ENCODE assay signal across 22 cellular contexts in genomic region chr4:61763682-61764081, GRCh38.
DNase-seq lines count a peak whose midpoint lies in the region; FAIRE-seq and TF ChIP-seq lines count a peak whose summit lies in the region.
"Had no signal": no experiment of that assay in that cellular context is flagged by ENCODE, and none has a peak within 500 bp of the region (broad histone marks: within the 10 kb centered on the region; RNA-seq: fewer than 3 reads in every experiment).

No MANE protein-coding gene starts in this region.

- DNase-seq in chondrocyte (ENCODE audit: low spot score) (no peak), DMS153 (lab: John Stamatoyannopoulos, UW) (no peak), hypothalamus (lab: John Stamatoyannopoulos, UW) (no peak), mesothelial cell of epicardium (ENCODE audit: low spot score in 2 of 2, unreplicated experiment in 2 of 2) (no peak)
- DNase-seq: AML-193; Caco-2; CD4-positive, alpha-beta T cell; DMS79; GDM1; GOT3; H7; KBM-7 had no signal

- H3K9me3 Mint-ChIP-seq in chondrocyte (ENCODE audit: low read depth) (peaks cover 15% of the 10 kb centered on the region), mesothelial cell of epicardium (peaks cover 55% of the 10 kb centered on the region)

- H3K27me3 Mint-ChIP-seq in chondrocyte (ENCODE audit: low read depth) (no peaks in the 10 kb centered on the region), mesothelial cell of epicardium (ENCODE audit: low read depth) (no peaks in the 10 kb centered on the region)
- H3K27me3 Mint-ChIP-seq: CD4-positive, alpha-beta T cell; IgD-negative memory B cell had no signal

- peak; percentile 47 for FAIRE-seq in colon (lab: Jason Lieb, UNC)
- FAIRE-seq: A549, D721Med, GM12892, GM18507, HepG2 had no signal

- H3K27ac ChIP-seq in HUES48 (ENCODE audit: low read depth, low read length) (no peak overlapping the region), iPS-20b (ENCODE audit: low read length) (no peak overlapping the region)
- H3K27ac ChIP-seq: A549, C4-2B had no signal

- no peak overlapping the region for H3K9ac ChIP-seq in HUES48 (ENCODE audit: low read depth, low read length)
- H3K9ac ChIP-seq in iPS-20b (ENCODE audit: low read depth, low read length) = no peak overlapping the region

- H3K27ac Mint-ChIP-seq in chondrocyte (ENCODE audit: unreplicated experiment) = no peak overlapping the region
- no peak overlapping the region for H3K27ac Mint-ChIP-seq in mesothelial cell of epicardium
- H3K27ac Mint-ChIP-seq: CD4-positive, alpha-beta T cell had no signal

- H3K36me3 Mint-ChIP-seq in chondrocyte (ENCODE audit: low read depth) = peaks cover 3% of the 10 kb centered on the region
- peaks cover 42% of the 10 kb centered on the region for H3K36me3 Mint-ChIP-seq in mesothelial cell of epicardium
- H3K36me3 Mint-ChIP-seq: IgD-negative memory B cell had no signal

- H3K36me3 ChIP-seq in HUES48 (ENCODE audit: control insufficient read depth, insufficient read depth, low read length) = peaks cover 75% of the 10 kb centered on the region
- H3K36me3 ChIP-seq in iPS-20b (ENCODE audit: insufficient read depth, low read depth, low read length) = peaks cover 89% of the 10 kb centered on the region

- H3K4me3 Mint-ChIP-seq in chondrocyte (ENCODE audit: unreplicated experiment) = no peak overlapping the region
- no peak overlapping the region for H3K4me3 Mint-ChIP-seq in mesothelial cell of epicardium
- H3K4me3 Mint-ChIP-seq: CD4-positive, alpha-beta T cell; IgD-negative memory B cell had no signal

- peaks cover 68% of the 10 kb centered on the region for H3K9me3 ChIP-seq in HUES48 (ENCODE audit: control insufficient read depth, insufficient read depth, low read length)
- H3K9me3 ChIP-seq in iPS-20b (ENCODE audit: insufficient read depth, low read depth, low read length) = peaks cover 78% of the 10 kb centered on the region
- H3K9me3 ChIP-seq: A549, Caco-2 had no signal

- H3K4me1 Mint-ChIP-seq in chondrocyte (ENCODE audit: low read depth) = no peaks in the 10 kb centered on the region
- H3K4me1 Mint-ChIP-seq in mesothelial cell of epicardium = no peaks in the 10 kb centered on the region
- H3K4me1 Mint-ChIP-seq: IgD-negative memory B cell had no signal

- no peaks in the 10 kb centered on the region for H3K4me1 ChIP-seq in HUES48 (ENCODE audit: control insufficient read depth, insufficient read depth, low read length)
- no peaks in the 10 kb centered on the region for H3K4me1 ChIP-seq in iPS-20b (ENCODE audit: insufficient read depth, low read length)
- H3K4me1 ChIP-seq: A549, Caco-2 had no signal

- no peak for TF ChIP-seq CTCF in chondrocyte (IDR thresholded peaks at IDR 0.05)
- no peak for TF ChIP-seq CTCF in mesothelial cell of epicardium (IDR thresholded peaks at IDR 0.05; ENCODE audit: unreplicated experiment)

- H3K4me3 ChIP-seq in HUES48 (ENCODE audit: low read depth, low read length) = peak overlapping the region; percentile 49
- peak overlapping the region; percentile 68 for H3K4me3 ChIP-seq in iPS-20b (ENCODE audit: low read length)
- H3K4me3 ChIP-seq: A549 had no signal

- H3K27me3 ChIP-seq in HUES48 (ENCODE audit: control insufficient read depth, insufficient read depth, low read length) = no peaks in the 10 kb centered on the region
- no peaks in the 10 kb centered on the region for H3K27me3 ChIP-seq in iPS-20b (ENCODE audit: insufficient read depth, low read length)
